In genomic region chr2:171909261-171909660, GRCh38 we compare ENCODE assay signal across 18 cellular contexts. TPM values are rescaled to one million over a fixed set of nuclear protein-coding genes. Genes with fewer than 3 reads are reported as not detected.
DNase-seq lines count a peak whose midpoint lies in the region; TF ChIP-seq lines count a peak whose summit lies in the region.
"Had no signal": no experiment of that assay in that cellular context is flagged by ENCODE, and none has a peak within 500 bp of the region (broad histone marks: within the 10 kb centered on the region; RNA-seq: fewer than 3 reads in every experiment).

No MANE protein-coding gene starts in this region.

- H3K36me3 Mint-ChIP-seq in osteocyte (ENCODE audit: unreplicated experiment) = no peaks in the 10 kb centered on the region
- H3K36me3 Mint-ChIP-seq: CD8-positive, alpha-beta T cell had no signal

- no peak for TF ChIP-seq CTCF in osteocyte (IDR thresholded peaks at IDR 0.05)

- H3K9me3 Mint-ChIP-seq in osteocyte (ENCODE audit: unreplicated experiment) = no peaks in the 10 kb centered on the region
- H3K9me3 Mint-ChIP-seq: CD4-positive, alpha-beta T cell; CD8-positive, alpha-beta T cell had no signal

- peak overlapping the region; percentile 52 for H3K27ac Mint-ChIP-seq in osteocyte (ENCODE audit: unreplicated experiment)
- H3K27ac Mint-ChIP-seq: B cell; CD4-positive, alpha-beta T cell; CD8-positive, alpha-beta T cell had no signal

- DNase-seq in adipocyte (ENCODE audit: low read depth) (peak; percentile 71), dedifferentiated amniotic fluid mesenchymal stem cell (ENCODE audit: extremely low spot score) (peak; percentile 47), osteocyte (ENCODE audit: extremely low spot score, unreplicated experiment) (no peak), iPS-NIHi7 (ENCODE audit: extremely low spot score) (no peak), NCI-H510A (lab: John Stamatoyannopoulos, UW) (no peak)
- DNase-seq in activated CD4-positive, alpha-beta T cell treated with anti-CD3 and anti-CD28 coated beads, Interleukin-2, amount 50 U/mL, for 48 hours = no peak
- DNase-seq: 8988T; ACHN; Caco-2; Calu3; CD4-positive, alpha-beta T cell; CD8-positive, alpha-beta T cell; DMS79 treated with DMSO at 0.1 percent for 48 hours; EL; GDM1 had no signal

- no peak overlapping the region for H3K4me3 Mint-ChIP-seq in osteocyte (ENCODE audit: unreplicated experiment)
- H3K4me3 Mint-ChIP-seq: B cell; CD4-positive, alpha-beta T cell; CD8-positive, alpha-beta T cell had no signal

- no peak overlapping the region for H3K4me3 ChIP-seq in adipocyte (ENCODE audit: low read length)
- H3K4me3 ChIP-seq: BLaER1 treated with 17β-estradiol and CSF1 and Interleukin-3, amounts not matched to agents 10 nM and 100 nM; GM12878 had no signal

- H3K4me1 Mint-ChIP-seq in osteocyte (ENCODE audit: unreplicated experiment) = peaks cover 18% of the 10 kb centered on the region
- H3K4me1 Mint-ChIP-seq: B cell had no signal

- peaks cover 2% of the 10 kb centered on the region for H3K27me3 Mint-ChIP-seq in osteocyte (ENCODE audit: unreplicated experiment)
- H3K27me3 Mint-ChIP-seq: B cell had no signal

- no peaks in the 10 kb centered on the region for H3K9me3 ChIP-seq in adipocyte (ENCODE audit: control insufficient read depth, low read length)
- H3K9me3 ChIP-seq: BLaER1 treated with 17β-estradiol and CSF1 and Interleukin-3, amounts not matched to agents 10 nM and 100 nM had no signal

- no peaks in the 10 kb centered on the region for H3K36me3 ChIP-seq in adipocyte (ENCODE audit: control insufficient read depth, insufficient read depth, low read length, severe bottlenecking)
- H3K36me3 ChIP-seq: BLaER1 treated with 17β-estradiol and CSF1 and Interleukin-3, amounts not matched to agents 10 nM and 100 nM had no signal

- no peaks in the 10 kb centered on the region for H3K27me3 ChIP-seq in adipocyte (replicated peaks; ENCODE audit: control insufficient read depth, insufficient read depth, low read length)
- H3K27me3 ChIP-seq: BLaER1 treated with 17β-estradiol and CSF1 and Interleukin-3, amounts not matched to agents 10 nM and 100 nM had no signal

- no peak overlapping the region for H3K9ac ChIP-seq in adipocyte (ENCODE audit: low read length)
- H3K9ac ChIP-seq: BLaER1 treated with 17β-estradiol and CSF1 and Interleukin-3, amounts not matched to agents 10 nM and 100 nM had no signal

- H3K4me1 ChIP-seq in adipocyte (ENCODE audit: control insufficient read depth, insufficient read depth, low read length) = no peaks in the 10 kb centered on the region
- H3K4me1 ChIP-seq: BLaER1 treated with 17β-estradiol and CSF1 and Interleukin-3, amounts not matched to agents 10 nM and 100 nM; Caco-2 had no signal

RNA-seq across cellular contexts. Expression of gene HAT1, which starts 13.0 kb away (rescaled TPM):
- 44.6 and 45.7 TPM in 2 replicates for total RNA-seq in osteocyte

RNA-seq across cellular contexts. Expression of gene SLC25A12, which starts 15.2 kb away (rescaled TPM):
- 16.5 and 18.7 TPM in 2 replicates for total RNA-seq in osteocyte

Comparison
In these comparisons a context has a peak if more than half of its experiments do, and no peak if none do; other contexts are left out.
1. DNase-seq: peak in adipocyte (single experiment) and dedifferentiated amniotic fluid mesenchymal stem cell (single experiment); none in osteocyte (single experiment), activated CD4-positive, alpha-beta T cell treated with anti-CD3 and anti-CD28 coated beads, Interleukin-2, amount 50 U/mL, for 48 hours (0 of 2), iPS-NIHi7 (single experiment) and NCI-H510A (single experiment).